In the genomic region with DNA sequence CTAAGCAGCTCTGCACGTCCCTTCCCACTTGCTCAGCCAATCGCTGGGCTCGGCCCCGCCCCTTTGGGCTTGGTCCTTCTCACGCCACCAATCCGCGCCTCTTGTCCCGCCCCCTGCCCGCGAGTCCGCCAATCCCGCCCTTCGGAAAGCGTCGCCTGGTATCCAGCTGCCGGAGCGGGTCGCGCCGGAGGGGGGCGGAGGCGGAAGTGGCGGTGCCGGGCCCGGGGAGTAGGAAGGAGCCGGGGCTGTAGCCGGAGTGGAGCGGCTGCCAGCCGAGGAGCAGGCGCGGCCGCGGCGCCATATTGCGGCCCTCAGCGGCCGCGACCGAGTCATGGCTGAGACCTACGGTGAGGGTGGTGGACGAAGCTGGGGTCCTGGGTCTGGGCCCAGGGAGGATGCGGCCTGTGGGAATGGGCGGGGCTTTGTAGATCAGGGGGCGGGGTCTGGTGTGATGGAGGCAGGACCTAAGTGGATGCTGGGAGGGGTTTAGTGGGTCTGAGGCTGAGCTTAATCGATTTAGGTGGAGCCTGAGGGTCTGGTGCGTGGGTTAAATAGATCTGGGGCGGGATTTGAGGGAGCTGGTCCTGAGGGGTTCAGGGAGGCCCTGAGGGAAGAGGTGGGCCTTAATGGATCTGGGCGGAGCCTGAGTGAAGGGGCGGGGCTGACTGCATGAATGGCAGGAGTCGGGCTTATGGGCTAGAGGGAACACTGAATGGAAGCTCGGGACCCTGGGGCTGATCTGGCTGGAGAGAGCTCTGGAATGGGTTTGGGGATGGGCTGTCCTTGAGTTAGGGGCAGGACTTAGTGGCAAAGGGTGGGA, we compare ENCODE assay signal across 8 cellular contexts. TPM values are rescaled to one million over a fixed set of nuclear protein-coding genes. Genes with fewer than 3 reads are reported as not detected.
DNase-seq lines count a peak whose midpoint lies in the region; ATAC-seq, FAIRE-seq and TF ChIP-seq lines count a peak whose summit lies in the region.

A gene with protein sequence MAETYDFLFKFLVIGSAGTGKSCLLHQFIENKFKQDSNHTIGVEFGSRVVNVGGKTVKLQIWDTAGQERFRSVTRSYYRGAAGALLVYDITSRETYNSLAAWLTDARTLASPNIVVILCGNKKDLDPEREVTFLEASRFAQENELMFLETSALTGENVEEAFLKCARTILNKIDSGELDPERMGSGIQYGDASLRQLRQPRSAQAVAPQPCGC (plus strand): TSS at position 203 of the 820 bp plus-strand sequence. CDS start 129 bp downstream, at position 332.

- peak; percentile 86 for FAIRE-seq in pancreas (lab: Jason Lieb, UNC)

- H3K27ac ChIP-seq in pancreas = peak within 1 kb of the TSS; percentile 93 to 98 (median 95)
- H3K27ac ChIP-seq in tibial artery = peak within 1 kb of the TSS; percentile 88 to 95

- H3K4me3 ChIP-seq in GM12864 (ENCODE audit: low read depth, low read length) (peak within 1 kb of the TSS; percentile 70), pancreas (peak within 1 kb of the TSS; percentile 31 to 78 (median 68)), tibial artery (peak within 1 kb of the TSS; percentile 58 to 86)

- intact Hi-C loops in Right ventricle myocardium inferior (cut with DNase I) = loop anchor here (1.0 kb wide), 1 partner anchor 20 kb away; no protein-coding TSS in a partner anchor
- intact Hi-C loops in pancreas (cut with DNase I) = no loop called here
- intact Hi-C loops in tibial artery (cut with DNase I; ENCODE audit: low total_unique reads) = no loop called here

- peak; percentile 99 for DNase-seq in GM12864 (ENCODE audit: low read depth)
- DNase-seq in NCI-H1417 (lab: John Stamatoyannopoulos, UW) = peak; percentile 99 to 100 (median 99)
- peak; percentile 91 to 98 for DNase-seq in SW 1271 (lab: John Stamatoyannopoulos, UW)
- DNase-seq in activated naive CD8-positive, alpha-beta T cell treated with anti-CD3 and anti-CD28 coated beads, Interleukin-2, amount 50 U/mL, for 16 hours (ENCODE audit: low read depth, low spot score) = peak; percentile 100
- DNase-seq in Right ventricle myocardium inferior (ENCODE audit: missing footprints) = peak; percentile 100
- peak; percentile 99 to 100 (median 100) for DNase-seq in pancreas
- peak; percentile 100 for DNase-seq in tibial artery

- H3K9me3 ChIP-seq in pancreas = no peaks in the 10 kb centered on the region
- no peaks in the 10 kb centered on the region for H3K9me3 ChIP-seq in tibial artery

- H3K36me3 ChIP-seq in pancreas (no peaks in the 10 kb centered on the region), tibial artery (peaks cover 0 to 7% (median 0%) of the 10 kb centered on the region in 3 donors)

- 0 to 1% methylated on average over 43 to 51 of the region's 51 CpGs for WGBS in pancreas, 2 donors

- TF ChIP-seq CTCF in GM12864 (IDR thresholded peaks at IDR 0.05; ENCODE audit: low read depth, low read length, missing control alignments) (no peak), pancreas (IDR thresholded peaks at IDR 0.05) (no peak), tibial artery (IDR thresholded peaks at IDR 0.05) (peak in 1 of 2 experiments; percentile 21)

- no peaks in the 10 kb centered on the region for H3K27me3 ChIP-seq in pancreas
- H3K27me3 ChIP-seq in tibial artery = no peaks in the 10 kb centered on the region

- H3K4me1 ChIP-seq in pancreas (peaks cover 0 to 8% (median 0%) of the 10 kb centered on the region in 3 donors), tibial artery (peaks cover 0 to 22% (median 14%) of the 10 kb centered on the region in 4 donors)

- ATAC-seq in HG02759 (IDR thresholded peaks at IDR 0.05; ENCODE audit: unreplicated experiment) = peak; percentile 64
- peak; percentile 97 for ATAC-seq in Right ventricle myocardium inferior
- peak; percentile 92 to 96 (median 94) for ATAC-seq in pancreas

RNA-seq across cellular contexts. Expression of the gene that starts here (rescaled TPM):
- total RNA-seq in Right ventricle myocardium inferior (13.3 TPM), pancreas (10 to 100 TPM in 2 of 6 donors, 1 to 10 TPM in 4; 5.0 to 18.9 (median 9.1) TPM)
- polyA plus RNA-seq in pancreas = 10 to 100 TPM; 34.3 to 45.8 TPM

Comparison
In these comparisons a context has a peak if more than half of its experiments do, and no peak if none do; other contexts are left out.
1. Peak in every context shown above with its lines: DNase-seq, ATAC-seq, H3K4me3 ChIP-seq and H3K27ac ChIP-seq.